In genomic region chr7:69723663-69724062, GRCh38 we compare ENCODE assay signal across 1 cellular context.
TF ChIP-seq lines count a peak whose summit lies in the region.

No MANE protein-coding gene starts in this region.

TF ChIP-seq in WTC11, 78 proteins besides CTCF, POLR2A, EP300 and RAD21 (continued from another document):
- no peak for TF ChIP-seq USF2 (CRISPR knock-in tag; IDR thresholded peaks at IDR 0.05)
- TF ChIP-seq NFATC4 (CRISPR knock-in tag; IDR thresholded peaks at IDR 0.05): no peak
- no peak for TF ChIP-seq STAT6 (CRISPR knock-in tag; conservative IDR thresholded peaks at IDR 0.05; ENCODE audit: low read depth)
- TF ChIP-seq ZNF532 (CRISPR knock-in tag; IDR thresholded peaks at IDR 0.05; ENCODE audit: borderline replicate concordance): no peak
- TF ChIP-seq TEAD4 (CRISPR knock-in tag; IDR thresholded peaks at IDR 0.05): no peak
- no peak for TF ChIP-seq IRF2 (CRISPR knock-in tag; IDR thresholded peaks at IDR 0.05; ENCODE audit: borderline replicate concordance, low read depth)
- TF ChIP-seq CREM (CRISPR knock-in tag; IDR thresholded peaks at IDR 0.05): no peak
- TF ChIP-seq JUN (CRISPR knock-in tag; IDR thresholded peaks at IDR 0.05): no peak
- TF ChIP-seq PRRX2 (CRISPR knock-in tag; IDR thresholded peaks at IDR 0.05): no peak
